1 cellular context compared by ENCODE assay signal in the genomic region with DNA sequence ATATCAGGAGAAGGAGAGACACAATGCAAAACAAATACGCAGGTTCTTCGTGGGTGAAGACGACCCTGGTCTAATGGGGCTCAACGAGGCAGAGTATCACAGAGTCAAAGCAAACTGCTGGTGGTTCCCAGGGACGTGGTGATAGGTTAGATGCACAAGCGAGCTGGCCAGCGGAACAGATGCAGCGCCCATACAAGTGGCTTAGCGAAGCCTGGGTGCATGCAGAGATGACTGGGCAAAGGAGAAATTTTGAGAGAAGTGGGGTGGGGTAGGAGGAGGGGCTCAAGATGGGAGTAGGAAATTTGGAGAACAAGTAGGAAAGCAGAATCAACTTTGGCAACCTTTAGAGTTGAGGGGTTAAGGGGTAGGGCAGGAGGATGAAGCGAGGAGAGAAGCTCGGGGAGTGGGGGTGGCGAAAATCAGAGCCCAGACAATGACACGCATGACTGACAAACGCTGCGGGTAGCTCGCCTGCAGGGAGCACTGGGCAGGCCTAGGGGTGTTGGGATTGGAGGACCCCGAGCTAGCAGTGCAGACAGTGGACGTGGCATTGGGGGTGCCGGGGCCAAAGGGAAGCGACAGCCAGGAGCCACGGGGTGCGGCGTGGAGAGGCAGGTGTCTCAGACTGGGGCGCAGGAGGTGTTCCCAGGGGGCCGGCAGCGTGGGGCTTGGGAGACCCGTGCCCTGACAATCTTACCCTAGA.
TF ChIP-seq lines count a peak whose summit lies in the region.

No MANE protein-coding gene starts in this region.

TF ChIP-seq in HepG2, 621 proteins besides CTCF, POLR2A, EP300 and RAD21 (continued from another document and continues in another):
- TF ChIP-seq, protein P1, sequence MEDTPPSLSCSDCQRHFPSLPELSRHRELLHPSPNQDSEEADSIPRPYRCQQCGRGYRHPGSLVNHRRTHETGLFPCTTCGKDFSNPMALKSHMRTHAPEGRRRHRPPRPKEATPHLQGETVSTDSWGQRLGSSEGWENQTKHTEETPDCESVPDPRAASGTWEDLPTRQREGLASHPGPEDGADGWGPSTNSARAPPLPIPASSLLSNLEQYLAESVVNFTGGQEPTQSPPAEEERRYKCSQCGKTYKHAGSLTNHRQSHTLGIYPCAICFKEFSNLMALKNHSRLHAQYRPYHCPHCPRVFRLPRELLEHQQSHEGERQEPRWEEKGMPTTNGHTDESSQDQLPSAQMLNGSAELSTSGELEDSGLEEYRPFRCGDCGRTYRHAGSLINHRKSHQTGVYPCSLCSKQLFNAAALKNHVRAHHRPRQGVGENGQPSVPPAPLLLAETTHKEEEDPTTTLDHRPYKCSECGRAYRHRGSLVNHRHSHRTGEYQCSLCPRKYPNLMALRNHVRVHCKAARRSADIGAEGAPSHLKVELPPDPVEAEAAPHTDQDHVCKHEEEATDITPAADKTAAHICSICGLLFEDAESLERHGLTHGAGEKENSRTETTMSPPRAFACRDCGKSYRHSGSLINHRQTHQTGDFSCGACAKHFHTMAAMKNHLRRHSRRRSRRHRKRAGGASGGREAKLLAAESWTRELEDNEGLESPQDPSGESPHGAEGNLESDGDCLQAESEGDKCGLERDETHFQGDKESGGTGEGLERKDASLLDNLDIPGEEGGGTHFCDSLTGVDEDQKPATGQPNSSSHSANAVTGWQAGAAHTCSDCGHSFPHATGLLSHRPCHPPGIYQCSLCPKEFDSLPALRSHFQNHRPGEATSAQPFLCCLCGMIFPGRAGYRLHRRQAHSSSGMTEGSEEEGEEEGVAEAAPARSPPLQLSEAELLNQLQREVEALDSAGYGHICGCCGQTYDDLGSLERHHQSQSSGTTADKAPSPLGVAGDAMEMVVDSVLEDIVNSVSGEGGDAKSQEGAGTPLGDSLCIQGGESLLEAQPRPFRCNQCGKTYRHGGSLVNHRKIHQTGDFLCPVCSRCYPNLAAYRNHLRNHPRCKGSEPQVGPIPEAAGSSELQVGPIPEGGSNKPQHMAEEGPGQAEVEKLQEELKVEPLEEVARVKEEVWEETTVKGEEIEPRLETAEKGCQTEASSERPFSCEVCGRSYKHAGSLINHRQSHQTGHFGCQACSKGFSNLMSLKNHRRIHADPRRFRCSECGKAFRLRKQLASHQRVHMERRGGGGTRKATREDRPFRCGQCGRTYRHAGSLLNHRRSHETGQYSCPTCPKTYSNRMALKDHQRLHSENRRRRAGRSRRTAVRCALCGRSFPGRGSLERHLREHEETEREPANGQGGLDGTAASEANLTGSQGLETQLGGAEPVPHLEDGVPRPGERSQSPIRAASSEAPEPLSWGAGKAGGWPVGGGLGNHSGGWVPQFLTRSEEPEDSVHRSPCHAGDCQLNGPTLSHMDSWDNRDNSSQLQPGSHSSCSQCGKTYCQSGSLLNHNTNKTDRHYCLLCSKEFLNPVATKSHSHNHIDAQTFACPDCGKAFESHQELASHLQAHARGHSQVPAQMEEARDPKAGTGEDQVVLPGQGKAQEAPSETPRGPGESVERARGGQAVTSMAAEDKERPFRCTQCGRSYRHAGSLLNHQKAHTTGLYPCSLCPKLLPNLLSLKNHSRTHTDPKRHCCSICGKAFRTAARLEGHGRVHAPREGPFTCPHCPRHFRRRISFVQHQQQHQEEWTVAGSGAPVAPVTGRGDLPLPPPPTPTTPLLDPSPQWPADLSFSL (CRISPR knock-in tag; IDR thresholded peaks at IDR 0.05): no peak
- TF ChIP-seq ZKSCAN8 (CRISPR knock-in tag; IDR thresholded peaks at IDR 0.05; ENCODE audit: borderline replicate concordance) (no peak), ZBTB38 (CRISPR knock-in tag; IDR thresholded peaks at IDR 0.05) (no peak; the same call in 1 of the 2 replicates), MYNN (CRISPR knock-in tag; IDR thresholded peaks at IDR 0.05; ENCODE audit: low read depth) (no peak), NRL (CRISPR knock-in tag; IDR thresholded peaks at IDR 0.05; ENCODE audit: borderline replicate concordance) (no peak; the same call in 1 of the 2 replicates), ZNF326 (CRISPR knock-in tag; IDR thresholded peaks at IDR 0.05; ENCODE audit: borderline replicate concordance) (no peak), ONECUT2 (CRISPR knock-in tag; IDR thresholded peaks at IDR 0.05) (no peak), SALL2 (CRISPR knock-in tag; IDR thresholded peaks at IDR 0.05) (peak; percentile 4; the same call in 1 of the 2 replicates), DR1 (CRISPR knock-in tag; IDR thresholded peaks at IDR 0.05) (no peak), KDM2A (CRISPR knock-in tag; IDR thresholded peaks at IDR 0.05; ENCODE audit: borderline replicate concordance, low read depth) (no peak; the same call in 1 of the 2 replicates), NFE2L2 (IDR thresholded peaks at IDR 0.05; ENCODE audit: low read length) (no peak; the same call in 1 of the 2 replicates), ZNF296 (CRISPR knock-in tag; conservative IDR thresholded peaks at IDR 0.05) (no peak), PHB2 (IDR thresholded peaks at IDR 0.05; ENCODE audit: partially characterized antibody) (no peak)
- TF ChIP-seq, protein P2, sequence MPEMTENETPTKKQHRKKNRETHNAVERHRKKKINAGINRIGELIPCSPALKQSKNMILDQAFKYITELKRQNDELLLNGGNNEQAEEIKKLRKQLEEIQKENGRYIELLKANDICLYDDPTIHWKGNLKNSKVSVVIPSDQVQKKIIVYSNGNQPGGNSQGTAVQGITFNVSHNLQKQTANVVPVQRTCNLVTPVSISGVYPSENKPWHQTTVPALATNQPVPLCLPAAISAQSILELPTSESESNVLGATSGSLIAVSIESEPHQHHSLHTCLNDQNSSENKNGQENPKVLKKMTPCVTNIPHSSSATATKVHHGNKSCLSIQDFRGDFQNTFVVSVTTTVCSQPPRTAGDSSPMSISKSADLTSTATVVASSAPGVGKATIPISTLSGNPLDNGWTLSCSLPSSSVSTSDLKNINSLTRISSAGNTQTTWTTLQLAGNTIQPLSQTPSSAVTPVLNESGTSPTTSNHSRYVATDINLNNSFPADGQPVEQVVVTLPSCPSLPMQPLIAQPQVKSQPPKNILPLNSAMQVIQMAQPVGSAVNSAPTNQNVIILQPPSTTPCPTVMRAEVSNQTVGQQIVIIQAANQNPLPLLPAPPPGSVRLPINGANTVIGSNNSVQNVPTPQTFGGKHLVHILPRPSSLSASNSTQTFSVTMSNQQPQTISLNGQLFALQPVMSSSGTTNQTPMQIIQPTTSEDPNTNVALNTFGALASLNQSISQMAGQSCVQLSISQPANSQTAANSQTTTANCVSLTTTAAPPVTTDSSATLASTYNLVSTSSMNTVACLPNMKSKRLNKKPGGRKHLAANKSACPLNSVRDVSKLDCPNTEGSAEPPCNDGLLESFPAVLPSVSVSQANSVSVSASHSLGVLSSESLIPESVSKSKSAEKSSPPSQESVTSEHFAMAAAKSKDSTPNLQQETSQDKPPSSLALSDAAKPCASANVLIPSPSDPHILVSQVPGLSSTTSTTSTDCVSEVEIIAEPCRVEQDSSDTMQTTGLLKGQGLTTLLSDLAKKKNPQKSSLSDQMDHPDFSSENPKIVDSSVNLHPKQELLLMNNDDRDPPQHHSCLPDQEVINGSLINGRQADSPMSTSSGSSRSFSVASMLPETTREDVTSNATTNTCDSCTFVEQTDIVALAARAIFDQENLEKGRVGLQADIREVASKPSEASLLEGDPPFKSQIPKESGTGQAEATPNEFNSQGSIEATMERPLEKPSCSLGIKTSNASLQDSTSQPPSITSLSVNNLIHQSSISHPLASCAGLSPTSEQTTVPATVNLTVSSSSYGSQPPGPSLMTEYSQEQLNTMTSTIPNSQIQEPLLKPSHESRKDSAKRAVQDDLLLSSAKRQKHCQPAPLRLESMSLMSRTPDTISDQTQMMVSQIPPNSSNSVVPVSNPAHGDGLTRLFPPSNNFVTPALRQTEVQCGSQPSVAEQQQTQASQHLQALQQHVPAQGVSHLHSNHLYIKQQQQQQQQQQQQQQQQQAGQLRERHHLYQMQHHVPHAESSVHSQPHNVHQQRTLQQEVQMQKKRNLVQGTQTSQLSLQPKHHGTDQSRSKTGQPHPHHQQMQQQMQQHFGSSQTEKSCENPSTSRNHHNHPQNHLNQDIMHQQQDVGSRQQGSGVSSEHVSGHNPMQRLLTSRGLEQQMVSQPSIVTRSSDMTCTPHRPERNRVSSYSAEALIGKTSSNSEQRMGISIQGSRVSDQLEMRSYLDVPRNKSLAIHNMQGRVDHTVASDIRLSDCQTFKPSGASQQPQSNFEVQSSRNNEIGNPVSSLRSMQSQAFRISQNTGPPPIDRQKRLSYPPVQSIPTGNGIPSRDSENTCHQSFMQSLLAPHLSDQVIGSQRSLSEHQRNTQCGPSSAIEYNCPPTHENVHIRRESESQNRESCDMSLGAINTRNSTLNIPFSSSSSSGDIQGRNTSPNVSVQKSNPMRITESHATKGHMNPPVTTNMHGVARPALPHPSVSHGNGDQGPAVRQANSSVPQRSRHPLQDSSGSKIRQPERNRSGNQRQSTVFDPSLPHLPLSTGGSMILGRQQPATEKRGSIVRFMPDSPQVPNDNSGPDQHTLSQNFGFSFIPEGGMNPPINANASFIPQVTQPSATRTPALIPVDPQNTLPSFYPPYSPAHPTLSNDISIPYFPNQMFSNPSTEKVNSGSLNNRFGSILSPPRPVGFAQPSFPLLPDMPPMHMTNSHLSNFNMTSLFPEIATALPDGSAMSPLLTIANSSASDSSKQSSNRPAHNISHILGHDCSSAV (CRISPR knock-in tag; IDR thresholded peaks at IDR 0.05; ENCODE audit: borderline replicate concordance): no peak
- TF ChIP-seq, protein P3, sequence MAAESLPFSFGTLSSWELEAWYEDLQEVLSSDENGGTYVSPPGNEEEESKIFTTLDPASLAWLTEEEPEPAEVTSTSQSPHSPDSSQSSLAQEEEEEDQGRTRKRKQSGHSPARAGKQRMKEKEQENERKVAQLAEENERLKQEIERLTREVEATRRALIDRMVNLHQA (CRISPR knock-in tag; IDR thresholded peaks at IDR 0.05): no peak
- TF ChIP-seq, protein P4, sequence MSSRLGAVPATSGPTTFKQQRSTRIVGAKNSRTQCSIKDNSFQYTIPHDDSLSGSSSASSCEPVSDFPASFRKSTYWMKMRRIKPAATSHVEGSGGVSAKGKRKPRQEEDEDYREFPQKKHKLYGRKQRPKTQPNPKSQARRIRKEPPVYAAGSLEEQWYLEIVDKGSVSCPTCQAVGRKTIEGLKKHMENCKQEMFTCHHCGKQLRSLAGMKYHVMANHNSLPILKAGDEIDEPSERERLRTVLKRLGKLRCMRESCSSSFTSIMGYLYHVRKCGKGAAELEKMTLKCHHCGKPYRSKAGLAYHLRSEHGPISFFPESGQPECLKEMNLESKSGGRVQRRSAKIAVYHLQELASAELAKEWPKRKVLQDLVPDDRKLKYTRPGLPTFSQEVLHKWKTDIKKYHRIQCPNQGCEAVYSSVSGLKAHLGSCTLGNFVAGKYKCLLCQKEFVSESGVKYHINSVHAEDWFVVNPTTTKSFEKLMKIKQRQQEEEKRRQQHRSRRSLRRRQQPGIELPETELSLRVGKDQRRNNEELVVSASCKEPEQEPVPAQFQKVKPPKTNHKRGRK (CRISPR knock-in tag; IDR thresholded peaks at IDR 0.05): no peak
- TF ChIP-seq, protein P5, sequence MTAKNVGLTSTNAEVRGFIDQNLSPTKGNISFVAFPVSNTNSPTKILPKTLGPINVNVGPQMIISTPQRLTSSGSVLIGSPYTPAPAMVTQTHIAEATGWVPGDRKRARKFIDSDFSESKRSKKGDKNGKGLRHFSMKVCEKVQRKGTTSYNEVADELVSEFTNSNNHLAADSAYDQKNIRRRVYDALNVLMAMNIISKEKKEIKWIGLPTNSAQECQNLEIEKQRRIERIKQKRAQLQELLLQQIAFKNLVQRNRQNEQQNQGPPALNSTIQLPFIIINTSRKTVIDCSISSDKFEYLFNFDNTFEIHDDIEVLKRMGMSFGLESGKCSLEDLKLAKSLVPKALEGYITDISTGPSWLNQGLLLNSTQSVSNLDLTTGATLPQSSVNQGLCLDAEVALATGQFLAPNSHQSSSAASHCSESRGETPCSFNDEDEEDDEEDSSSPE (CRISPR knock-in tag; IDR thresholded peaks at IDR 0.05): no peak
- TF ChIP-seq, protein P6, sequence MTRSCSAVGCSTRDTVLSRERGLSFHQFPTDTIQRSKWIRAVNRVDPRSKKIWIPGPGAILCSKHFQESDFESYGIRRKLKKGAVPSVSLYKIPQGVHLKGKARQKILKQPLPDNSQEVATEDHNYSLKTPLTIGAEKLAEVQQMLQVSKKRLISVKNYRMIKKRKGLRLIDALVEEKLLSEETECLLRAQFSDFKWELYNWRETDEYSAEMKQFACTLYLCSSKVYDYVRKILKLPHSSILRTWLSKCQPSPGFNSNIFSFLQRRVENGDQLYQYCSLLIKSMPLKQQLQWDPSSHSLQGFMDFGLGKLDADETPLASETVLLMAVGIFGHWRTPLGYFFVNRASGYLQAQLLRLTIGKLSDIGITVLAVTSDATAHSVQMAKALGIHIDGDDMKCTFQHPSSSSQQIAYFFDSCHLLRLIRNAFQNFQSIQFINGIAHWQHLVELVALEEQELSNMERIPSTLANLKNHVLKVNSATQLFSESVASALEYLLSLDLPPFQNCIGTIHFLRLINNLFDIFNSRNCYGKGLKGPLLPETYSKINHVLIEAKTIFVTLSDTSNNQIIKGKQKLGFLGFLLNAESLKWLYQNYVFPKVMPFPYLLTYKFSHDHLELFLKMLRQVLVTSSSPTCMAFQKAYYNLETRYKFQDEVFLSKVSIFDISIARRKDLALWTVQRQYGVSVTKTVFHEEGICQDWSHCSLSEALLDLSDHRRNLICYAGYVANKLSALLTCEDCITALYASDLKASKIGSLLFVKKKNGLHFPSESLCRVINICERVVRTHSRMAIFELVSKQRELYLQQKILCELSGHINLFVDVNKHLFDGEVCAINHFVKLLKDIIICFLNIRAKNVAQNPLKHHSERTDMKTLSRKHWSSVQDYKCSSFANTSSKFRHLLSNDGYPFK (CRISPR knock-in tag; IDR thresholded peaks at IDR 0.05; ENCODE audit: borderline replicate concordance): no peak; the same call in 1 of the 2 replicates
- TF ChIP-seq, protein P7, sequence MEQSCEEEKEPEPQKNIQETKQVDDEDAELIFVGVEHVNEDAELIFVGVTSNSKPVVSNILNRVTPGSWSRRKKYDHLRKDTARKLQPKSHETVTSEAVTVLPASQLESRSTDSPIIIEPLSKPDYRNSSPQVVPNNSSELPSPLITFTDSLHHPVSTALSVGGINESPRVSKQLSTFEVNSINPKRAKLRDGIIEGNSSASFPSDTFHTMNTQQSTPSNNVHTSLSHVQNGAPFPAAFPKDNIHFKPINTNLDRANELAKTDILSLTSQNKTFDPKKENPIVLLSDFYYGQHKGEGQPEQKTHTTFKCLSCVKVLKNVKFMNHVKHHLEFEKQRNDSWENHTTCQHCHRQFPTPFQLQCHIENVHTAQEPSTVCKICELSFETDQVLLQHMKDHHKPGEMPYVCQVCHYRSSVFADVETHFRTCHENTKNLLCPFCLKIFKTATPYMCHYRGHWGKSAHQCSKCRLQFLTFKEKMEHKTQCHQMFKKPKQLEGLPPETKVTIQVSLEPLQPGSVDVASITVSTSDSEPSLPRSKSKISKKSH (CRISPR knock-in tag; IDR thresholded peaks at IDR 0.05; ENCODE audit: borderline replicate concordance): no peak; the same call in 1 of the 2 replicates
